ENCODE assay signal across 23 cellular contexts in the genomic region with DNA sequence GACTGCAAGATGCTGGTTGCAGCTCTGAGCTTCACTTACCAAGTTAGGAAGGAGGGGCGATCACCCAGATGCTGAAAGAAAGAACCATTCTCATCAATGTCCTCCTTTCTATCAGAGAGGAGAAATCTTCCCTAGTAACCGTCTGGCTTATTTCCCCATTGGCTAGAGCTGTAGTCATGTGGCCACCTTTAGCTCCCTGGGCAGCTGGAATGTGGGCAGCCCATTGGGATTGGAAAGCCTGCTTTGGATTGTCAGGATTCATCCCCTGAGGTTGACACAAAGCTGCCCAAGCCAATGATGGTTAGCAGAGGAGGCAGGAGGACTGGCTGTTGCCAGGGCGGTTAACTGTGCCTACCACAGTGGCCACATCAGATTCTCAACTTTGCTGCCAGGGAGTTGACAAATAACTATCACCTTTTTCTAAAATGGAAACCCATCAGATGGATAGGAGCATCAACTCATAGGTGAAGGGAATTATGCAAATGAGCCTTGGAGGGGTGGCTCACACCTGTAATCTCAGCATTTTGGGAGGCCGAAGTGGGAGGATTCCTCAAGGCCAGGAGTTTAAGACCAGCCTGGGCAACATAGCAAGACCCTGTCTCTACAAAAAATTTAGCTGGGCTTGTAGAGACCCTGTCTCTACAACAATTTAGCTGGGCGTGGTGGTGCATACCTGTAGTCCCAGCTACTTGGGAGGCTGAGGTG.
"Had no signal": no experiment of that assay in that cellular context is flagged by ENCODE, and none has a peak within 500 bp of the region (broad histone marks: within the 10 kb centered on the region; RNA-seq: fewer than 3 reads in every experiment).

No MANE protein-coding gene starts in this region.

- ATAC-seq: activated CD8-positive, alpha-beta T cell treated with anti-CD3 and anti-CD28 coated beads, Interleukin-2, amount 10 ng/mL, durations not matched to agents 7 days and 5 days; activated T-cell treated with anti-CD3 and anti-CD28 coated beads, Interleukin-2, amount 50 U/mL, for 72 hours; effector memory CD8-positive, alpha-beta T cell; heart left ventricle; natural killer cell; stimulated activated naive B cell treated with anti-CD40 and anti-IgM and Interleukin-4, amounts not matched to agents 10 μg/mL and 1 μg/mL and 100 μg/mL, for 72 hours had no signal

- H3K4me3 ChIP-seq: coronary artery, heart left ventricle, left ventricle myocardium inferior, transverse colon, vagina had no signal

- H3K36me3 ChIP-seq: heart left ventricle, left ventricle myocardium inferior, transverse colon, vagina had no signal

- H3K4me1 ChIP-seq: heart left ventricle, left ventricle myocardium inferior, transverse colon, vagina had no signal

- H3K27me3 ChIP-seq: transverse colon, vagina had no signal

- H3K9me3 ChIP-seq: transverse colon, vagina had no signal

- DNase-seq: activated B cell treated with CpG ODN at 0.5 μM for 24 hours; activated CD4-positive, alpha-beta T cell treated with anti-CD3 and anti-CD28 coated beads for 48 hours; activated CD8-positive, alpha-beta memory T cell treated with anti-CD3 and anti-CD28 coated beads, Interleukin-2, amount 50 U/mL, for 48 hours; activated CD8-positive, alpha-beta T cell treated with anti-CD3 and anti-CD28 coated beads, Interleukin-2, amount 10 ng/mL, durations not matched to agents 7 days and 5 days; activated naive CD8-positive, alpha-beta T cell treated with anti-CD3 and anti-CD28 coated beads for 36 hours; activated T-cell treated with anti-CD3 and anti-CD28 coated beads, Interleukin-2, amount 50 U/mL, for 72 hours; amygdala; effector memory CD8-positive, alpha-beta T cell; foreskin melanocyte; heart left ventricle; kidney; left ventricle myocardium inferior; natural killer cell; occipital lobe; stimulated activated CD4-positive, alpha-beta T cell treated with anti-CD3 and anti-CD28 coated beads, Interleukin-15, amount 100 ng/mL, for 24 hours; stimulated activated CD4-positive, alpha-beta T cell treated with anti-CD3 and anti-CD28 coated beads, Interleukin-4, amount 100 ng/mL, for 1 hour; stimulated activated naive B cell treated with anti-CD40 and anti-IgM and Interleukin-4, amounts not matched to agents 10 μg/mL and 1 μg/mL and 100 μg/mL, for 72 hours; substantia nigra; T-helper 2 cell; transverse colon had no signal

- H3K27ac ChIP-seq: coronary artery, epithelial cell of prostate, heart left ventricle, left ventricle myocardium inferior, transverse colon, vagina had no signal
